In genomic region chr16:12020007-12020406, GRCh38 we compare ENCODE assay signal across 1 cellular context.
TF ChIP-seq lines count a peak whose summit lies in the region.

No MANE protein-coding gene starts in this region.

TF ChIP-seq in GM12878, 131 proteins besides CTCF, POLR2A, EP300 and RAD21:
- no peak for TF ChIP-seq RUNX3 (IDR thresholded peaks at IDR 0.05; ENCODE audit: low read length)
- no peak for TF ChIP-seq RB1 (IDR thresholded peaks at IDR 0.05; ENCODE audit: borderline replicate concordance)
- TF ChIP-seq NBN (IDR thresholded peaks at IDR 0.05) = no peak
- TF ChIP-seq LARP7 (IDR thresholded peaks at IDR 0.05) = no peak
- TF ChIP-seq STAT1 (conservative IDR thresholded peaks at IDR 0.05) = no peak
- TF ChIP-seq CHD2 (IDR thresholded peaks at IDR 0.05; ENCODE audit: borderline replicate concordance, low read depth, low read length) = no peak
- no peak for TF ChIP-seq BMI1 (IDR thresholded peaks at IDR 0.05; ENCODE audit: borderline replicate concordance)
- no peak for TF ChIP-seq PML (IDR thresholded peaks at IDR 0.05; ENCODE audit: low read length)
